In the genomic region with DNA sequence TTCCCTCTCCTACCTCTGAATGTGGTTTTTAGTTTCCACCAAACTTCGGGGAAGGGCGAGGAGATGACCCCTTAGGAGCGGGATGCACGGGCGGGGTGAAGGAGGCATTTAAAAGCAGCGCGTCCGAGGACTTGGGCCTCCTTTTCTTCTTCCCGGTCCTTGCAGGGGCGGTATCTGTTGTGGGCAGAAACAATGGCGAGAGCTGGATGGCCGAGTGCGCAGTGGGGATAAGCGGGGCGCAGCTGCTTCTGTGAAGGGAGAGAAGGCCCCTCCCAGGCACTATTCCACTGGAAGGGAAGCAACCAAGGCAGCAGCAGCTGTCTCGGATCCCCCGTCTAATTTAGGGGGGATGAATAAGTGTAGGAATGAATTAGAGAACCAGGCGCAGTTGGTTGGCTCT, we compare ENCODE assay signal across 8 cellular contexts. TPM values are rescaled to one million over a fixed set of nuclear protein-coding genes. Genes with fewer than 3 reads are reported as not detected.
DNase-seq lines count a peak whose midpoint lies in the region; ATAC-seq and TF ChIP-seq lines count a peak whose summit lies in the region.

No MANE protein-coding gene starts in this region.

- no peak for TF ChIP-seq EP300 in ovary (IDR thresholded peaks at IDR 0.05)

- WGBS in GM23248 (ENCODE audit: low coverage in 1 of 2, low lambda C conversion rate in 2 of 2, missing lambda C conversion rate in 2 of 2), 2 experiments, result 0% methylated on average over 18 of the region's 18 CpGs
- WGBS in adipose tissue, 3 donors, result 0% methylated on average over 18 of the region's 18 CpGs
- WGBS in heart left ventricle, 4 donors, result 0 to 1% (median 0%) methylated on average over 15 to 18 of the region's 18 CpGs
- WGBS in ovary, 3 donors, result 0 to 1% (median 0%) methylated on average over 18 of the region's 18 CpGs

- H3K27me3 ChIP-seq in BE2C, result no peaks in the 10 kb centered on the region; the same call in 1 of the 2 replicates
- no peaks in the 10 kb centered on the region for H3K27me3 ChIP-seq in GM23248 (replicated peaks; ENCODE audit: insufficient read depth)
- no peaks in the 10 kb centered on the region for H3K27me3 ChIP-seq in OCI-LY1 (ENCODE audit: insufficient read depth, low read length)
- H3K27me3 ChIP-seq in heart left ventricle, result no peaks in the 10 kb centered on the region
- H3K27me3 ChIP-seq in ovary, result no peaks in the 10 kb centered on the region

- H3K79me2 ChIP-seq in GM23248 (ENCODE audit: insufficient read depth) (peaks cover 58% of the 10 kb centered on the region), OCI-LY1 (ENCODE audit: insufficient read depth, low read length) (peaks cover 55% of the 10 kb centered on the region)

- H3K4me3 ChIP-seq in BE2C (ENCODE audit: low read depth, low read length), result peak overlapping the region; percentile 96
- H3K4me3 ChIP-seq in GM23248, result peak overlapping the region; percentile 97
- peak overlapping the region; percentile 93 for H3K4me3 ChIP-seq in OCI-LY1 (ENCODE audit: low read depth, low read length, poor library complexity, severe bottlenecking)
- H3K4me3 ChIP-seq in heart left ventricle, result peak overlapping the region; percentile 69 to 99 (median 89)
- H3K4me3 ChIP-seq in ovary, result peak overlapping the region; percentile 96

- ATAC-seq in heart left ventricle (peak in 3 of 4 donors; percentile 32 to 42 (median 37)), GM21717 (IDR thresholded peaks at IDR 0.05; ENCODE audit: unreplicated experiment) (no peak)

- in situ Hi-C loops in GM23248 (cut with MboI), result no loop called here

- H3K36me3 ChIP-seq in BE2C, result peaks cover 22% of the 10 kb centered on the region
- peaks cover 19% of the 10 kb centered on the region for H3K36me3 ChIP-seq in GM23248 (ENCODE audit: low read depth)
- H3K36me3 ChIP-seq in OCI-LY1 (ENCODE audit: insufficient read depth, low read length), result peaks cover 34% of the 10 kb centered on the region
- H3K36me3 ChIP-seq in heart left ventricle, result peaks cover 0 to 25% (median 21%) of the 10 kb centered on the region in 9 donors
- no peaks in the 10 kb centered on the region for H3K36me3 ChIP-seq in ovary

- H3K9me2 ChIP-seq in GM23248 (ENCODE audit: insufficient read depth) (no peaks in the 10 kb centered on the region), OCI-LY1 (ENCODE audit: low read depth, low read length) (no peaks in the 10 kb centered on the region)

- TF ChIP-seq POLR2A in heart left ventricle (IDR thresholded peaks at IDR 0.05), result no peak
- no peak for TF ChIP-seq POLR2A in ovary (IDR thresholded peaks at IDR 0.05)

- DNase-seq in BE2C, result peak; percentile 64
- peak; percentile 77 for DNase-seq in GM23248
- DNase-seq in heart left ventricle, result peak; percentile 49 to 66 (median 55)
- DNase-seq in ovary, result peak; percentile 39 to 65 (median 57)
- no peak for DNase-seq in GF-D8 (lab: John Stamatoyannopoulos, UW)

- H3K4me2 ChIP-seq in GM23248 (ENCODE audit: unreplicated experiment) (peak overlapping the region; percentile 91), OCI-LY1 (ENCODE audit: low read length) (peak overlapping the region; percentile 95)

- H2AFZ ChIP-seq in GM23248 (peak overlapping the region; percentile 90), OCI-LY1 (ENCODE audit: low read length) (no peak overlapping the region)

- TF ChIP-seq CTCF in BE2C (IDR thresholded peaks at IDR 0.05; ENCODE audit: low read depth, low read length), result no peak
- no peak for TF ChIP-seq CTCF in OCI-LY1 (IDR thresholded peaks at IDR 0.05; ENCODE audit: low read length)
- TF ChIP-seq CTCF in heart left ventricle (IDR thresholded peaks at IDR 0.05), result no peak
- TF ChIP-seq CTCF in ovary (IDR thresholded peaks at IDR 0.05), result no peak

- H3F3A ChIP-seq in GM23248 (ENCODE audit: insufficient read depth) (peaks cover 15% of the 10 kb centered on the region), OCI-LY1 (ENCODE audit: insufficient read depth, low read length) (no peaks in the 10 kb centered on the region)

- H3K9ac ChIP-seq in GM23248 (peak overlapping the region; percentile 98), OCI-LY1 (ENCODE audit: low read length) (peak overlapping the region; percentile 81)

- H3K9me3 ChIP-seq in BE2C, result no peaks in the 10 kb centered on the region
- H3K9me3 ChIP-seq in GM23248 (ENCODE audit: low read depth), result no peaks in the 10 kb centered on the region
- H3K9me3 ChIP-seq in OCI-LY1 (ENCODE audit: low read length), result no peaks in the 10 kb centered on the region
- peaks cover 0 to 4% (median 0%) of the 10 kb centered on the region in 12 donors for H3K9me3 ChIP-seq in heart left ventricle
- no peaks in the 10 kb centered on the region for H3K9me3 ChIP-seq in ovary

- H3K27ac ChIP-seq in GM23248, result peak overlapping the region; percentile 96
- peak overlapping the region; percentile 62 for H3K27ac ChIP-seq in OCI-LY1 (ENCODE audit: low read depth, low read length, poor library complexity, severe bottlenecking)
- peak overlapping the region; percentile 89 for H3K27ac ChIP-seq in adipose tissue (ENCODE audit: low read depth, low read length)
- peak overlapping the region; percentile 88 to 100 (median 98) for H3K27ac ChIP-seq in heart left ventricle
- peak overlapping the region; percentile 98 to 99 for H3K27ac ChIP-seq in ovary

- no peaks in the 10 kb centered on the region; the same call in 1 of the 2 replicates for H3K4me1 ChIP-seq in BE2C
- H3K4me1 ChIP-seq in GM23248 (ENCODE audit: insufficient read depth), result peaks cover 24% of the 10 kb centered on the region
- H3K4me1 ChIP-seq in OCI-LY1 (ENCODE audit: insufficient read depth, low read length, severe bottlenecking), result peaks cover 23% of the 10 kb centered on the region
- peaks cover 9 to 49% (median 40%) of the 10 kb centered on the region in 12 donors for H3K4me1 ChIP-seq in heart left ventricle
- peaks cover 3% of the 10 kb centered on the region for H3K4me1 ChIP-seq in ovary (ENCODE audit: insufficient read depth)

- intact Hi-C loops in heart left ventricle (cut with DNase I), result loop anchor here in 1 of 10 donors (10.0 kb wide), 1 partner anchor 180 kb away; a partner anchor contains a TSS
- intact Hi-C loops in ovary (cut with DNase I), result no loop called here

- H4K20me1 ChIP-seq in GM23248 (ENCODE audit: insufficient read depth) (peaks cover 5% of the 10 kb centered on the region; the same call in 1 of the 2 replicates), OCI-LY1 (ENCODE audit: insufficient read depth, low read length) (peaks cover 7% of the 10 kb centered on the region; the same call in 1 of the 2 replicates)

RNA-seq across cellular contexts. Expression of a gene that starts 0.9 kb away (rescaled TPM):
- polyA plus RNA-seq in BE2C (2012; ENCODE audit: insufficient read depth, insufficient read length, low read depth), result 44.0 TPM
- total RNA-seq in GM23248 (2014; rRNA removed; shearing (Covaris generic)), result 27.6 and 29.8 TPM in 2 replicates
- polyA plus RNA-seq in GM23248 (2016; fragmentation: Nextera tagmentation; extraction: Ambion mirVana), result 34.5 and 35.1 TPM in 2 replicates
- 10 to 100 TPM; 10.6 to 16.0 (median 14.0) TPM for polyA plus RNA-seq in adipose tissue
- total RNA-seq in heart left ventricle, result 10 to 100 TPM; 21.2 to 36.3 (median 30.3) TPM
- 10 to 100 TPM in 1 of 2 donors, 1 to 10 TPM in 1; 9.1 to 18.5 TPM for polyA plus RNA-seq in heart left ventricle
- total RNA-seq in ovary, result 10 to 100 TPM; 33.7 to 55.1 (median 40.8) TPM
- polyA plus RNA-seq in ovary, result 10 to 100 TPM; 21.2 to 25.4 TPM
